Comparison of ENCODE assay signal across 12 cellular contexts in genomic region chr16:86300746-86301480, GRCh38.
DNase-seq lines count a peak whose midpoint lies in the region; ATAC-seq, FAIRE-seq and TF ChIP-seq lines count a peak whose summit lies in the region.
"Had no signal": no experiment of that assay in that cellular context is flagged by ENCODE, and none has a peak within 500 bp of the region (broad histone marks: within the 10 kb centered on the region; RNA-seq: fewer than 3 reads in every experiment).

No MANE protein-coding gene starts in this region.

- intact Hi-C loops in stomach (cut with DNase I; ENCODE audit: low total_unique reads) (no loop called here), OCI-LY7 (cut with micrococcal nuclease; ENCODE audit: unreplicated experiment) (no loop called here)

- WGBS in stomach, 5 donors, result 4 to 13% (median 8%) methylated on average over 20 of the region's 20 CpGs

- TF ChIP-seq EP300 in stomach (IDR thresholded peaks at IDR 0.05), result no peak

- H3K9me2 ChIP-seq in OCI-LY7 (ENCODE audit: insufficient read depth, low read length), result no peaks in the 10 kb centered on the region

- peaks cover 2% of the 10 kb centered on the region for H3K4me1 Mint-ChIP-seq in astrocyte (ENCODE audit: low read depth, unreplicated experiment)

- no peaks in the 10 kb centered on the region for H3K79me2 ChIP-seq in astrocyte (ENCODE audit: insufficient read depth, low read length)
- H3K79me2 ChIP-seq in OCI-LY7 (ENCODE audit: insufficient read depth, low read depth, low read length), result no peaks in the 10 kb centered on the region

- H3K9me3 ChIP-seq in astrocyte (ENCODE audit: insufficient read depth, low read depth, low read length) (no peaks in the 10 kb centered on the region), stomach (no peaks in the 10 kb centered on the region), OCI-LY7 (ENCODE audit: low read length) (no peaks in the 10 kb centered on the region)
- H3K9me3 ChIP-seq: MG63 had no signal

- H2AFZ ChIP-seq in astrocyte (ENCODE audit: low read depth, low read length) (peak overlapping the region; percentile 32), OCI-LY7 (ENCODE audit: low read length) (no peak overlapping the region)

- H3K36me3 ChIP-seq in astrocyte (ENCODE audit: insufficient read depth, low read length), result no peaks in the 10 kb centered on the region
- no peaks in the 10 kb centered on the region for H3K36me3 ChIP-seq in stomach
- no peaks in the 10 kb centered on the region for H3K36me3 ChIP-seq in OCI-LY7 (ENCODE audit: insufficient read depth, low read length)
- H3K36me3 ChIP-seq: MG63 had no signal

- H4K20me1 ChIP-seq in astrocyte (ENCODE audit: insufficient read depth, low read length) (no peaks in the 10 kb centered on the region), OCI-LY7 (ENCODE audit: insufficient read depth, low read length) (no peaks in the 10 kb centered on the region)

- no peaks in the 10 kb centered on the region for H3K36me3 Mint-ChIP-seq in astrocyte (ENCODE audit: low read depth, unreplicated experiment)

- H3K27ac Mint-ChIP-seq in astrocyte (ENCODE audit: unreplicated experiment), result no peak overlapping the region

- H3K4me2 ChIP-seq in astrocyte (ENCODE audit: low read length), result peak overlapping the region; percentile 46
- H3K4me2 ChIP-seq in OCI-LY7 (ENCODE audit: low read length), result no peak overlapping the region

- CTCF ChIA-PET in OCI-LY7 (lab: Charles Lee; ENCODE audit: unreplicated experiment), result no interaction called here

- H3K4me3 ChIP-seq in astrocyte (ENCODE audit: insufficient read depth, low read depth, low read length) (no peak overlapping the region), stomach (peak overlapping the region in 2 of 4 donors; percentile 5 to 13), OCI-LY7 (ENCODE audit: low read depth, low read length, poor library complexity, severe bottlenecking) (no peak overlapping the region)
- H3K4me3 ChIP-seq: MG63, skin epidermis had no signal

- BruUV-seq in OCI-LY7 (replicated peaks; lab: Mats Ljungman, UMichigan), result no TSS peak

- no peak for TF ChIP-seq POLR2A in stomach (IDR thresholded peaks at IDR 0.05)

- H3K9ac ChIP-seq in astrocyte (ENCODE audit: low read length), result no peak overlapping the region

- no peak overlapping the region for H3K27ac ChIP-seq in astrocyte (ENCODE audit: low read depth, low read length)
- peak overlapping the region; percentile 76 to 90 (median 80) for H3K27ac ChIP-seq in stomach
- no peak overlapping the region for H3K27ac ChIP-seq in OCI-LY7 (ENCODE audit: low read depth, low read length, poor library complexity, severe bottlenecking)
- H3K27ac ChIP-seq in foreskin keratinocyte, result no peak overlapping the region
- H3K27ac ChIP-seq: skin epidermis had no signal

- no peak for FAIRE-seq in astrocyte (lab: Jason Lieb, UNC)

- POLR2A ChIA-PET in OCI-LY7 (lab: Charles Lee), result no interaction called here

- DNase-seq in KBM-7 (peak; percentile 11), astrocyte (ENCODE audit: low read depth) (peak; percentile 18), left kidney (ENCODE audit: low read depth, low spot score) (peak; percentile 63), stomach (no peak), NCI-H2029 treated with DMSO at 0.1 percent for 48 hours (lab: John Stamatoyannopoulos, UW) (no peak), OCI-LY7 (ENCODE audit: low spot score) (no peak), foreskin keratinocyte (no peak)
- DNase-seq: activated CD4-positive, alpha-beta T cell treated with anti-CD3 and anti-CD28 coated beads, Interleukin-2, amount 50 U/mL, for 4 hours; activated naive CD4-positive, alpha-beta T cell treated with anti-CD3 and anti-CD28 coated beads, Interleukin-2, amount 50 U/mL, for 16 hours; MG63; NCI-H510A had no signal

- no peak for ATAC-seq in foreskin keratinocyte

- no peaks in the 10 kb centered on the region for H3K4me1 ChIP-seq in astrocyte (ENCODE audit: insufficient read depth, low read length)
- peaks cover 15 to 57% (median 17%) of the 10 kb centered on the region in 4 donors for H3K4me1 ChIP-seq in stomach
- no peaks in the 10 kb centered on the region for H3K4me1 ChIP-seq in OCI-LY7 (ENCODE audit: insufficient read depth, low read length, poor library complexity, severe bottlenecking)
- no peaks in the 10 kb centered on the region for H3K4me1 ChIP-seq in foreskin keratinocyte

- no peaks in the 10 kb centered on the region for H3K9me3 Mint-ChIP-seq in astrocyte (ENCODE audit: unreplicated experiment)

- no peak overlapping the region for H3K4me3 Mint-ChIP-seq in astrocyte (ENCODE audit: unreplicated experiment)

- H3K27me3 Mint-ChIP-seq in astrocyte (ENCODE audit: low read depth, unreplicated experiment), result peaks cover 55% of the 10 kb centered on the region

- H3K27me3 ChIP-seq in astrocyte (ENCODE audit: insufficient read depth, low read length), result peaks cover 51% of the 10 kb centered on the region
- H3K27me3 ChIP-seq in stomach, result peaks cover 0 to 53% (median 20%) of the 10 kb centered on the region in 3 donors
- H3K27me3 ChIP-seq in foreskin keratinocyte, result no peaks in the 10 kb centered on the region
- H3K27me3 ChIP-seq: MG63 had no signal

- in situ Hi-C loops in KBM-7 (cut with MboI; ENCODE audit: low pct_unique_long_range_greater_than_20kb, low sequenced_read_pairs), result no loop called here

- TF ChIP-seq CTCF in astrocyte (IDR thresholded peaks at IDR 0.05; ENCODE audit: insufficient read depth, low read depth, low read length) (no peak), stomach (IDR thresholded peaks at IDR 0.05) (no peak), OCI-LY7 (conservative IDR thresholded peaks at IDR 0.05; ENCODE audit: low read length) (no peak), foreskin keratinocyte (conservative IDR thresholded peaks at IDR 0.05) (no peak)

Comparison
In these comparisons a context has a peak if more than half of its experiments do, and no peak if none do; other contexts are left out.
1. DNase-seq: peak in KBM-7 (single experiment), astrocyte (single experiment) and left kidney (single experiment); none in stomach (single experiment), NCI-H2029 treated with DMSO at 0.1 percent for 48 hours (single experiment), OCI-LY7 (single experiment) and foreskin keratinocyte (0 of 2).
2. H3K27ac ChIP-seq: peak in stomach (5 of 5); none in astrocyte (single experiment), OCI-LY7 (single experiment) and foreskin keratinocyte (single experiment).